7 cellular contexts compared by ENCODE assay signal in the genomic region with DNA sequence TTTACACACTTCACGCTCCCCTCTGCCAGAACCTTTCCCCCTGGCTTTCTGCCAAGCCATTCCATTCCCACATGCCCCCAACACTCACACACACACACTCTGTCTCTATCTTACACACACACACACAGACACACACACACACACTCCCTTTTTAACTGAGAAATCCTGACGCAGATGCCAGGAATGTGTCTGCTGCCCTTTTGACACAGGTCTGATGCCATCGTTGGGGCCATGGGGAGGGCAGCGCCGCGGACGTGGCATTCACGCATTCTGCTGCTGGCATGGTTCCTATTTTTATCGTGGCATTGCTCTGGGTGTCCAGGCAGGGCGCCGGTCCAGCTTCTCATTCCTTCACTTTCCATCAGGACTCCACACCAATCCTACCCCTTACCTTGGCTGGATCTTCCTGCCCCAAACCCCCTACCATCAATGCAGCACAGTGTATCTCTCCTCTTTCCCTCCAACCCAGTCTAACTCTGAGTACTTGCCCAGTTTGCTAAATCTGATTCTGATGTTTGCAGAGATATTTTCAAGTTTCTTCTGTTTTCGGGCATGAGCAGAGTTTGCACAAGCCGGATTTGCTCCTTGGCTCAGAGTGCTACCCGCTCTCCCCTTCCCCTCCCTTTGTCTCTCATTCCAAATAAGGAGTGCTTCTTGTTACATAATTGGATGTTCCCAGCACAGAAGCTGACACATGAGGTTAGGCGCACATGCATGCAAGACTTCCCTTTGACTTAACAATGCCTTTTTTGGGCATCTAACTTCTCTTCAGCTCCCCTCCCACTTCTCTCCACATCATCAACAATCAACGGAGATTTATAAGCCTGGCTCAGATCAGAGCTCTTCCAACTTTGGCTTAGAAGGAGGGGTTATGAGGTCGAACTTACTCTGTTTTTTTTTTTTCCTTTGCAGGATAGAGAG. TPM values are rescaled to one million over a fixed set of nuclear protein-coding genes. Genes with fewer than 3 reads are reported as not detected.
DNase-seq lines count a peak whose midpoint lies in the region; ATAC-seq and FAIRE-seq lines count a peak whose summit lies in the region.

No MANE protein-coding gene starts in this region.

- peak; percentile 75 for FAIRE-seq in RCC 7860 (lab: Jason Lieb, UNC)

- no peaks in the 10 kb centered on the region for H3K27me3 ChIP-seq in mucosa of stomach (ENCODE audit: control insufficient read depth, insufficient read depth, low read length)

- peak overlapping the region; percentile 28 for H3K9ac ChIP-seq in mucosa of stomach (ENCODE audit: low read length)

- no peaks in the 10 kb centered on the region for H3K9me3 ChIP-seq in mucosa of stomach (ENCODE audit: control insufficient read depth, low read length)

- H3K36me3 ChIP-seq in mucosa of stomach (ENCODE audit: control insufficient read depth, insufficient read depth, low read length) (peaks cover 16% of the 10 kb centered on the region), urinary bladder (ENCODE audit: insufficient read depth) (peaks cover 13% of the 10 kb centered on the region)

- H3K4me3 ChIP-seq in mucosa of stomach (ENCODE audit: low read length) (no peak overlapping the region), urinary bladder (ENCODE audit: low read depth, low read length) (no peak overlapping the region)

- 19% methylated on average over 17 of the region's 17 CpGs for WGBS in urinary bladder

- no peak for ATAC-seq in HG03432 (IDR thresholded peaks at IDR 0.05; ENCODE audit: unreplicated experiment)
- ATAC-seq in HG02588 (IDR thresholded peaks at IDR 0.05; ENCODE audit: unreplicated experiment) = no peak

- H3K27ac ChIP-seq in epithelial cell of prostate = peak overlapping the region; percentile 44
- H3K27ac ChIP-seq in urinary bladder (ENCODE audit: low read depth) = peak overlapping the region; percentile 78

- DNase-seq in RCC 7860 (ENCODE audit: low spot score) = peak; percentile 92
- peak; percentile 68 for DNase-seq in epithelial cell of prostate (ENCODE audit: low read depth, low spot score)
- DNase-seq in NCI-H524 treated with DMSO at 0.1 percent for 48 hours (lab: John Stamatoyannopoulos, UW) = no peak

- H3K4me1 ChIP-seq in mucosa of stomach (ENCODE audit: control insufficient read depth, insufficient read depth, low read length) (no peaks in the 10 kb centered on the region), urinary bladder (ENCODE audit: insufficient read depth) (no peaks in the 10 kb centered on the region)

RNA-seq across cellular contexts. Expression of a gene that starts 18.8 kb away (rescaled TPM):
- total RNA-seq in urinary bladder = 54.8 TPM
- 37.8 TPM for polyA plus RNA-seq in urinary bladder
